ENCODE assay signal across 16 cellular contexts in genomic region chr10:12499587-12499986, GRCh38.
DNase-seq lines count a peak whose midpoint lies in the region; ATAC-seq lines count a peak whose summit lies in the region.
"Had no signal": no experiment of that assay in that cellular context is flagged by ENCODE, and none has a peak within 500 bp of the region (broad histone marks: within the 10 kb centered on the region; RNA-seq: fewer than 3 reads in every experiment).

No MANE protein-coding gene starts in this region.

- H3K36me3 ChIP-seq in aorta (ENCODE audit: control insufficient read depth in 1 of 2, insufficient read depth in 2 of 2, low read length in 1 of 2), result no peaks in the 10 kb centered on the region
- H3K36me3 ChIP-seq: WERI-Rb-1 had no signal

- WGBS in aorta, 2 donors, result 66 to 71% methylated on average over 3 of the region's 3 CpGs

- intact Hi-C loops in Right ventricle myocardium inferior (cut with DNase I) (no loop called here), cardiac septum (cut with DNase I) (no loop called here), aorta (cut with DNase I) (no loop called here)

- peaks cover 1% of the 10 kb centered on the region for H3K9me3 ChIP-seq in aorta (ENCODE audit: control insufficient read depth, low read length)
- H3K9me3 ChIP-seq: mucosa of descending colon had no signal

- peaks cover 0 to 10% of the 10 kb centered on the region in 2 donors for H3K4me1 ChIP-seq in aorta (ENCODE audit: control insufficient read depth in 1 of 2, insufficient read depth in 2 of 2, low read length in 2 of 2)
- H3K4me1 ChIP-seq: parathyroid adenoma had no signal

- H3K27ac ChIP-seq in aorta (ENCODE audit: low read depth in 1 of 2, low read length in 2 of 2), result no peak overlapping the region
- H3K27ac ChIP-seq: HL-60, parathyroid adenoma, WERI-Rb-1 had no signal

- no peak overlapping the region for H3K4me3 ChIP-seq in aorta (ENCODE audit: low read length in 2 of 2)
- H3K4me3 ChIP-seq: mucosa of descending colon had no signal

- H3K27me3 ChIP-seq in aorta (ENCODE audit: control insufficient read depth in 1 of 2, insufficient read depth in 2 of 2, low read length in 1 of 2), result no peaks in the 10 kb centered on the region

- DNase-seq in Right ventricle myocardium inferior (ENCODE audit: missing footprints) (no peak), cardiac septum (ENCODE audit: low spot score) (no peak), globus pallidus (ENCODE audit: low spot score) (peak; percentile 39), mucosa of gallbladder (ENCODE audit: low spot score) (peak; percentile 31), aorta (peak in 1 of 2 donors; percentile 22), A172 (ENCODE audit: low spot score) (no peak), NCI-H526 treated with DMSO at 0.1 percent for 48 hours (lab: John Stamatoyannopoulos, UW) (no peak)
- DNase-seq: activated naive CD4-positive, alpha-beta T cell treated with anti-CD3 and anti-CD28 coated beads, Interleukin-2, amount 10 ng/mL, durations not matched to agents 7 days and 5 days; COR-L47; mucosa of descending colon; NCI-H1436 treated with DMSO at 0.1 percent for 48 hours; NCI-H524; WERI-Rb-1 had no signal

- ATAC-seq in Right ventricle myocardium inferior (peak; percentile 83), aorta (ENCODE audit: low FRiP score) (peak; percentile 56), HG03565 (IDR thresholded peaks at IDR 0.05; ENCODE audit: unreplicated experiment) (no peak)

Comparison
In these comparisons a context has a peak if more than half of its experiments do, and no peak if none do; other contexts are left out.
1. DNase-seq: peak in globus pallidus (single experiment) and mucosa of gallbladder (single experiment); none in Right ventricle myocardium inferior (single experiment), cardiac septum (single experiment), A172 (single experiment) and NCI-H526 treated with DMSO at 0.1 percent for 48 hours (single experiment).